In genomic region chr16:12002447-12003006, GRCh38 we compare ENCODE assay signal across 13 cellular contexts. TPM values are rescaled to one million over a fixed set of nuclear protein-coding genes. Genes with fewer than 3 reads are reported as not detected.
DNase-seq lines count a peak whose midpoint lies in the region; ATAC-seq and TF ChIP-seq lines count a peak whose summit lies in the region.
"Had no signal": no experiment of that assay in that cellular context is flagged by ENCODE, and none has a peak within 500 bp of the region (broad histone marks: within the 10 kb centered on the region; RNA-seq: fewer than 3 reads in every experiment).

No MANE protein-coding gene starts in this region.

- 23% methylated on average over 11 of the region's 11 CpGs for WGBS in mesenchymal stem cell

- H3K4me1 Mint-ChIP-seq in activated CD8-positive, alpha-beta memory T cell treated with anti-CD3 and anti-CD28 coated beads, Interleukin-2, amount 10 ng/mL, durations not matched to agents 7 days and 5 days, result no peaks in the 10 kb centered on the region

- intact Hi-C loops in gastrocnemius medialis (cut with DNase I; ENCODE audit: low total_unique reads), result no loop called here

- no peaks in the 10 kb centered on the region for H3K27me3 ChIP-seq in mesenchymal stem cell (ENCODE audit: control insufficient read depth in 1 of 2, insufficient read depth in 1 of 2, low read length in 2 of 2)
- H3K27me3 ChIP-seq in gastrocnemius medialis, result no peaks in the 10 kb centered on the region
- H3K27me3 ChIP-seq: SJSA1 had no signal

- no peak for TF ChIP-seq CTCF in cardiac fibroblast (IDR thresholded peaks at IDR 0.05; ENCODE audit: low read depth, low read length)
- no peak for TF ChIP-seq CTCF in gastrocnemius medialis (IDR thresholded peaks at IDR 0.05 in 4 of 5, conservative IDR thresholded peaks at IDR 0.05 in 1 of 5)

- H3K9ac ChIP-seq in mesenchymal stem cell (ENCODE audit: low read length), result peak overlapping the region; percentile 3

- no peak overlapping the region for H3K18ac ChIP-seq in mesenchymal stem cell (ENCODE audit: low read depth in 1 of 2, low read length in 2 of 2)

- peaks cover 15% of the 10 kb centered on the region for H3K79me1 ChIP-seq in mesenchymal stem cell (replicated peaks; ENCODE audit: low read length, poor library complexity, severe bottlenecking)

- H3K36me3 ChIP-seq in mesenchymal stem cell (ENCODE audit: control insufficient read depth in 1 of 2, insufficient read depth in 2 of 2, low read depth in 1 of 2, low read length in 2 of 2), result peaks cover 20 to 59% of the 10 kb centered on the region in 2 experiments
- peaks cover 0 to 19% of the 10 kb centered on the region in 2 donors for H3K36me3 ChIP-seq in gastrocnemius medialis
- H3K36me3 ChIP-seq: SJSA1 had no signal

- H2AK5ac ChIP-seq in mesenchymal stem cell (ENCODE audit: low read length, severe bottlenecking), result no peak overlapping the region

- H3K4ac ChIP-seq in mesenchymal stem cell (ENCODE audit: low read depth in 1 of 2, low read length in 2 of 2), result no peak overlapping the region

- no peak overlapping the region for H4K91ac ChIP-seq in mesenchymal stem cell (ENCODE audit: low read length)

- no peak overlapping the region for H2BK12ac ChIP-seq in mesenchymal stem cell (ENCODE audit: low read length in 2 of 2)

- H3K9me3 Mint-ChIP-seq in activated CD8-positive, alpha-beta memory T cell treated with anti-CD3 and anti-CD28 coated beads, Interleukin-2, amount 10 ng/mL, durations not matched to agents 7 days and 5 days (ENCODE audit: low read depth), result no peaks in the 10 kb centered on the region
- H3K9me3 Mint-ChIP-seq: central memory CD8-positive, alpha-beta T cell had no signal

- no peaks in the 10 kb centered on the region for H3K9me3 ChIP-seq in mesenchymal stem cell (ENCODE audit: control insufficient read depth, low read length)
- no peaks in the 10 kb centered on the region for H3K9me3 ChIP-seq in gastrocnemius medialis
- H3K9me3 ChIP-seq: SJSA1 had no signal

- H2BK5ac ChIP-seq in mesenchymal stem cell (ENCODE audit: low read depth, low read length, poor library complexity, severe bottlenecking), result no peak overlapping the region

- DNase-seq in EH (ENCODE audit: low read depth) (peak; percentile 28), NCI-H2107 treated with DMSO at 0.1 percent for 48 hours (lab: John Stamatoyannopoulos, UW; ENCODE audit: unreplicated experiment) (peak; percentile 95), cardiac fibroblast (ENCODE audit: low read depth in 2 of 2) (peak; percentile 83 to 93), mesenchymal stem cell (peak; percentile 96), gastrocnemius medialis (no peak), RPMI8226 (no peak)
- DNase-seq in activated CD8-positive, alpha-beta memory T cell treated with anti-CD3 and anti-CD28 coated beads, Interleukin-2, amount 10 ng/mL, durations not matched to agents 7 days and 5 days, result no peak
- DNase-seq: DND-41; stimulated activated CD4-positive, alpha-beta T cell treated with anti-CD3 and anti-CD28 coated beads, Interleukin-4, amount 100 ng/mL, for 1 hour had no signal

- H3K36me3 Mint-ChIP-seq in activated CD8-positive, alpha-beta memory T cell treated with anti-CD3 and anti-CD28 coated beads, Interleukin-2, amount 10 ng/mL, durations not matched to agents 7 days and 5 days, result no peaks in the 10 kb centered on the region

- peak overlapping the region; percentile 7 for H4K8ac ChIP-seq in mesenchymal stem cell (ENCODE audit: low read length)

- H3K4me2 ChIP-seq in mesenchymal stem cell (ENCODE audit: low read length, poor library complexity, severe bottlenecking), result no peak overlapping the region

- no peak overlapping the region for H2BK15ac ChIP-seq in mesenchymal stem cell (ENCODE audit: low read depth, poor library complexity, severe bottlenecking)

- no peaks in the 10 kb centered on the region for H3K27me3 Mint-ChIP-seq in activated CD8-positive, alpha-beta memory T cell treated with anti-CD3 and anti-CD28 coated beads, Interleukin-2, amount 10 ng/mL, durations not matched to agents 7 days and 5 days
- H3K27me3 Mint-ChIP-seq: central memory CD8-positive, alpha-beta T cell had no signal

- peak overlapping the region; percentile 66 for H2BK120ac ChIP-seq in mesenchymal stem cell (ENCODE audit: low read depth, low read length)

- H3K4me1 ChIP-seq in mesenchymal stem cell (ENCODE audit: control insufficient read depth, insufficient read depth, low read depth, low read length), result no peaks in the 10 kb centered on the region
- peaks cover 1 to 6% of the 10 kb centered on the region in 2 donors for H3K4me1 ChIP-seq in gastrocnemius medialis

- no peak overlapping the region for H3K14ac ChIP-seq in mesenchymal stem cell (ENCODE audit: low read length in 2 of 2)

- CTCF ChIA-PET in activated CD8-positive, alpha-beta memory T cell treated with anti-CD3 and anti-CD28 coated beads, Interleukin-2, amount 10 ng/mL, durations not matched to agents 7 days and 5 days (lab: Charles Lee), result no interaction called here

- no peak overlapping the region for H3K23ac ChIP-seq in mesenchymal stem cell (ENCODE audit: low read length in 2 of 2)

- no peak overlapping the region for H3K27ac Mint-ChIP-seq in activated CD8-positive, alpha-beta memory T cell treated with anti-CD3 and anti-CD28 coated beads, Interleukin-2, amount 10 ng/mL, durations not matched to agents 7 days and 5 days

- H3K27ac ChIP-seq in mesenchymal stem cell (ENCODE audit: low read length, poor library complexity, severe bottlenecking), result no peak overlapping the region
- H3K27ac ChIP-seq in gastrocnemius medialis, result peak overlapping the region in 1 of 4 donors; percentile 25
- H3K27ac ChIP-seq: SJSA1 had no signal

- no peak overlapping the region for H3K4me3 Mint-ChIP-seq in activated CD8-positive, alpha-beta memory T cell treated with anti-CD3 and anti-CD28 coated beads, Interleukin-2, amount 10 ng/mL, durations not matched to agents 7 days and 5 days
- H3K4me3 Mint-ChIP-seq: central memory CD8-positive, alpha-beta T cell had no signal

- H3K4me3 ChIP-seq in cardiac fibroblast (replicated peaks in 1 of 2; ENCODE audit: low read depth in 2 of 2, low read length in 2 of 2), result peak overlapping the region in 1 of 2 donors; percentile 5
- H3K4me3 ChIP-seq in mesenchymal stem cell (ENCODE audit: insufficient read depth in 1 of 2, low read depth in 1 of 2, low read length in 2 of 2), result no peak overlapping the region
- no peak overlapping the region for H3K4me3 ChIP-seq in gastrocnemius medialis
- H3K4me3 ChIP-seq: SJSA1 had no signal

- in situ Hi-C loops in gastrocnemius medialis (cut with MboI; ENCODE audit: low sequenced_read_pairs in 4 of 4), result no loop called here

- no peak for TF ChIP-seq POLR2A in gastrocnemius medialis (IDR thresholded peaks at IDR 0.05)

- H2AFZ ChIP-seq in mesenchymal stem cell (ENCODE audit: low read depth, low read length), result no peak overlapping the region

- no peak for ATAC-seq in gastrocnemius medialis
- ATAC-seq in activated CD8-positive, alpha-beta memory T cell treated with anti-CD3 and anti-CD28 coated beads, Interleukin-2, amount 10 ng/mL, durations not matched to agents 7 days and 5 days, result no peak
- no peak for ATAC-seq in HG02798 (IDR thresholded peaks at IDR 0.05; ENCODE audit: poor library complexity, unreplicated experiment)

RNA-seq across cellular contexts. Expression of gene SNX29, which starts 26.0 kb away (rescaled TPM):
- polyA plus RNA-seq in mesenchymal stem cell (2013, experiment 1 of 2), result 5.0 TPM
- 4.9 TPM for polyA plus RNA-seq in mesenchymal stem cell (2013, experiment 2 of 2)
- 10 to 100 TPM; 10.4 to 19.3 (median 14.3) TPM for total RNA-seq in gastrocnemius medialis
- total RNA-seq in activated CD8-positive, alpha-beta memory T cell treated with anti-CD3 and anti-CD28 coated beads, Interleukin-2, amount 10 ng/mL, durations not matched to agents 7 days and 5 days, result 10 to 100 TPM; 13.2 to 17.9 TPM

RNA-seq across cellular contexts. Expression of gene TNFRSF17, which starts 37.5 kb away (rescaled TPM):
- 0.07 TPM for polyA plus RNA-seq in mesenchymal stem cell (2013, experiment 1 of 2)
- polyA plus RNA-seq in mesenchymal stem cell (2013, experiment 2 of 2), result not detected
- total RNA-seq in gastrocnemius medialis, result not detected
- total RNA-seq in activated CD8-positive, alpha-beta memory T cell treated with anti-CD3 and anti-CD28 coated beads, Interleukin-2, amount 10 ng/mL, durations not matched to agents 7 days and 5 days, result not detected
- total RNA-seq: SJSA1, urinary bladder had no signal
- polyA plus RNA-seq: urinary bladder had no signal

Comparison
In these comparisons a context has a peak if more than half of its experiments do, and no peak if none do; other contexts are left out.
1. DNase-seq: peak in EH (single experiment), NCI-H2107 treated with DMSO at 0.1 percent for 48 hours (single experiment), cardiac fibroblast (2 of 2) and mesenchymal stem cell (single experiment); none in gastrocnemius medialis (0 of 2), activated CD8-positive, alpha-beta memory T cell treated with anti-CD3 and anti-CD28 coated beads, Interleukin-2, amount 10 ng/mL, durations not matched to agents 7 days and 5 days (single experiment) and RPMI8226 (single experiment).